ENCODE assay signal across 8 cellular contexts in the genomic region with DNA sequence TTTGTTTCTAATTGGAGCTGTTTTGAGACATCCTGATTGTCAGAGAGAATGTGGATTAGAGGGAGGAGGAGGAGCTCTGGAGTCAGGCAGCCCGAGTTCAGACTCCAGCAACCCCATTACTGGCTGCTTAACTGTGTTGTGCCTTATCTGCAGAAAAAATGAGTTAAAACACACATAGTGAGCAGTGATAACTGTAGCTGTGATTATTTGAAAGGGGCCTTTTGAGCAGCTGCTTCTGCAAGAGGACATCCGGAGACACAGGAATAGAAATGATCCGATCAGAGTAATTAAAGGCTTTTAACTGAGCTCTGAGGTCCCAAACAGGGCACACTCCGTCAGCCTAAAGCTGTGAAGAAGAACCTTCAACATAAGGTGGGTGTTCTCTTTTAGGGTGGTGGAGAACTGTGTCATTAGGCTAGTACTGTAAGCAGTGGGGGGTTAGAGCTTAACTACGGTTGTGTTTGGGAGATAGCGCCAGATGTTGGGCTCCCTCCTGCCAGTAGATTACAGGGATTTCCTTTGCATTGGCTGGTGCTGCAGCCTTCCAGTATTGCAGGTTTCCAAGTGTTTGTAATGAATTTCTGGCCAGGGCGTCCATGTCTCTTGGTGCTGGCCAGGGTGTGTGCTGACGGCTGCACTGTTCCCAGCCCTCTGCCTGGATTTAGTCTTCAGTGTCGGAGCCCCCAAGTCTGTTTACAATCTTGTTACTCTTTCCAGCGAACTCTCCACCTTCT. TPM values are rescaled to one million over a fixed set of nuclear protein-coding genes. Genes with fewer than 3 reads are reported as not detected.
DNase-seq lines count a peak whose midpoint lies in the region; ATAC-seq and TF ChIP-seq lines count a peak whose summit lies in the region.

No MANE protein-coding gene starts in this region.

- H3K9me3 ChIP-seq in SK-N-MC (ENCODE audit: low read depth, low read length) = no peaks in the 10 kb centered on the region
- H3K9me3 ChIP-seq in neural progenitor cell (ENCODE audit: low read depth) = no peaks in the 10 kb centered on the region

- H2AFZ ChIP-seq in neural progenitor cell (replicated peaks) = no peak overlapping the region

- peaks cover 27% of the 10 kb centered on the region for H3F3A ChIP-seq in neural progenitor cell (ENCODE audit: low read depth)

- H3K27me3 ChIP-seq in neural progenitor cell = no peaks in the 10 kb centered on the region

- peaks cover 34% of the 10 kb centered on the region for H3K4me1 ChIP-seq in neural progenitor cell

- no peak for DNase-seq in CD14-positive monocyte (ENCODE audit: low spot score)
- no peak for DNase-seq in SK-N-MC (ENCODE audit: low read depth, low spot score)
- peak; percentile 87 for DNase-seq in fibroblast of villous mesenchyme (ENCODE audit: low read depth)
- DNase-seq in neural progenitor cell (ENCODE audit: low spot score) = peak; percentile 64
- DNase-seq in UCSD-AML1 (lab: John Stamatoyannopoulos, UW; ENCODE audit: unreplicated experiment) = no peak
- no peak for DNase-seq in superior temporal gyrus (ENCODE audit: extremely low spot score)
- no peak for DNase-seq in HuH-7.5 (ENCODE audit: low spot score)

- peak overlapping the region; percentile 91 for H3K4me2 ChIP-seq in neural progenitor cell

- peaks cover 99% of the 10 kb centered on the region for H3K79me2 ChIP-seq in neural progenitor cell (ENCODE audit: low read depth)

- no peaks in the 10 kb centered on the region for H3K27me3 Mint-ChIP-seq in CD14-positive monocyte (ENCODE audit: low read depth in 3 of 3)
- H3K27me3 Mint-ChIP-seq in neural progenitor cell (ENCODE audit: insufficient read depth, low read depth) = peaks cover 2% of the 10 kb centered on the region

- H3K36me3 Mint-ChIP-seq in CD14-positive monocyte = peaks cover 17 to 40% of the 10 kb centered on the region in 2 donors
- peaks cover 2% of the 10 kb centered on the region for H3K36me3 Mint-ChIP-seq in neural progenitor cell

- H4K20me1 ChIP-seq in neural progenitor cell (ENCODE audit: low read depth) = peaks cover 78% of the 10 kb centered on the region

- H3K27ac ChIP-seq in SK-N-MC (peak overlapping the region; percentile 14; the same call in 1 of the 2 replicates), neural progenitor cell (peak overlapping the region; percentile 85)

- H3K27ac Mint-ChIP-seq in CD14-positive monocyte (peak overlapping the region in 5 of 7 donors; percentile 6 to 85 (median 16)), neural progenitor cell (peak overlapping the region; percentile 40)

- H3K4me3 ChIP-seq in SK-N-MC (peak overlapping the region; percentile 9; the same call in 1 of the 2 replicates), fibroblast of villous mesenchyme (ENCODE audit: low read depth, low read length) (peak overlapping the region; percentile 57), neural progenitor cell (peak overlapping the region; percentile 42)

- ATAC-seq in HG03045 (IDR thresholded peaks at IDR 0.05; ENCODE audit: unreplicated experiment) = no peak

- no peak overlapping the region for H3K9ac ChIP-seq in SK-N-MC (ENCODE audit: insufficient read length)
- peak overlapping the region; percentile 25 for H3K9ac ChIP-seq in neural progenitor cell

- intact Hi-C loops in CD14-positive monocyte (cut with micrococcal nuclease) = no loop called here

- no peaks in the 10 kb centered on the region for H3K9me3 Mint-ChIP-seq in CD14-positive monocyte
- H3K9me3 Mint-ChIP-seq in neural progenitor cell = no peaks in the 10 kb centered on the region

- TF ChIP-seq CTCF in CD14-positive monocyte (IDR thresholded peaks at IDR 0.05) (no peak), fibroblast of villous mesenchyme (IDR thresholded peaks at IDR 0.05; ENCODE audit: insufficient read depth, low read depth, low read length) (no peak), neural progenitor cell (IDR thresholded peaks at IDR 0.05) (no peak)

- H3K4me1 Mint-ChIP-seq in CD14-positive monocyte (peaks cover 46% of the 10 kb centered on the region), neural progenitor cell (peaks cover 32% of the 10 kb centered on the region)

- H3K36me3 ChIP-seq in SK-N-MC (ENCODE audit: insufficient read depth, low read length) = no peaks in the 10 kb centered on the region
- no peaks in the 10 kb centered on the region for H3K36me3 ChIP-seq in neural progenitor cell

- H3K4me3 Mint-ChIP-seq in CD14-positive monocyte (no peak overlapping the region), neural progenitor cell (peak overlapping the region; percentile 26)

RNA-seq across cellular contexts. Expression of a gene that starts 24.3 kb away (rescaled TPM):
- 100 to 1,000 TPM in 1 of 2 donors, 10 to 100 TPM in 1; 76.1 to 103 TPM for polyA plus RNA-seq in CD14-positive monocyte
- 212 and 235 TPM in 2 replicates for total RNA-seq in fibroblast of villous mesenchyme
- total RNA-seq in neural progenitor cell (ENCODE audit: low replicate concordance) = 131 and 140 TPM in 2 replicates

Comparison
In these comparisons a context has a peak if more than half of its experiments do, and no peak if none do; other contexts are left out.
1. DNase-seq: peak in fibroblast of villous mesenchyme (single experiment) and neural progenitor cell (single experiment); none in CD14-positive monocyte (single experiment), SK-N-MC (single experiment), UCSD-AML1 (single experiment), superior temporal gyrus (single experiment) and HuH-7.5 (single experiment).
2. Peak in every context shown above with its lines, with median percentiles within 50 percentile points of each other: H3K4me3 ChIP-seq.